Comparison of ENCODE assay signal across 8 cellular contexts in the genomic region with DNA sequence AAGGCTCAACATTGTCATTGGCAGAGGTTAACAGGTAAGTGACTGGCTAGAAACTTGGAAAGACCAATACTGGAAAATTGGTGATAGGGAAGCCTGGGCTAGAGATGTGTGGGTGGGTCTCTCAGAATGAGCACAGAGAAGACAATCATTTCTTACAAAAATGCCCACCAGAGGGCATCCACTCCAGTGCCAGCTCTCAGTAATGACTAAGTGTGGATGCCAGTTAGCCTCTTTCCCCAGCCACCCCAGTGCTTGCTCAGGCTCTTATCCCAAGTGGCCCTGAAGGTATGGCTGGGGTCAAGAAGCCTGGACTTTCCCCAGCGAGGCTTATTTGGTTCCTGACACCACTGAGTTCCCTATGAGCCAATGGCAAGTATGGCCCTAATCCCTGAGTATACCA.
A peak's percentile ranks its signal among the peaks of the same experiment; 100 is the strongest.
DNase-seq lines count a peak whose midpoint lies in the region; TF ChIP-seq lines count a peak whose summit lies in the region.

No MANE protein-coding gene starts in this region.

- DNase-seq in A172 (ENCODE audit: low spot score): peak; percentile 28
- DNase-seq in EL: peak; percentile 13
- peak; percentile 49 for DNase-seq in M059J (ENCODE audit: low read depth)
- peak; percentile 59 for DNase-seq in endodermal cell
- peak; percentile 25 for DNase-seq in stimulated activated CD8-positive, alpha-beta memory T cell treated with anti-CD3 and anti-CD28 coated beads, Interleukin-4, amount 100 ng/mL, for 48 hours
- no peak for DNase-seq in NOMO-1 treated with dmso at 0.1 percent for 144 hours (lab: John Stamatoyannopoulos, UW; ENCODE audit: unreplicated experiment)
- DNase-seq in activated effector memory CD4-positive, alpha-beta T cell treated with Interleukin-2 at 50 U/mL for 16 hours: no peak
- DNase-seq in sigmoid colon: no peak

- 14 to 57% methylated on average over 1 of the region's 1 CpG for WGBS in endodermal cell (ENCODE audit: insufficient coverage in 1 of 2, insufficient read length in 1 of 2), 2 experiments
- WGBS in sigmoid colon, 2 donors: 0 to 84% methylated on average over 1 of the region's 1 CpG

- H3K4me1 ChIP-seq in endodermal cell (ENCODE audit: control insufficient read depth, insufficient read depth, low read length) (no peaks in the 10 kb centered on the region), sigmoid colon (peaks cover 0 to 26% (median 0%) of the 10 kb centered on the region in 4 donors)

- TF ChIP-seq CTCF in endodermal cell (conservative IDR thresholded peaks at IDR 0.05): peak; percentile 68
- no peak for TF ChIP-seq CTCF in sigmoid colon (IDR thresholded peaks at IDR 0.05)

- no peaks in the 10 kb centered on the region for H3K36me3 ChIP-seq in endodermal cell (ENCODE audit: control insufficient read depth, insufficient read depth, low read length)
- no peaks in the 10 kb centered on the region for H3K36me3 ChIP-seq in sigmoid colon

- TF ChIP-seq POLR2A in sigmoid colon (IDR thresholded peaks at IDR 0.05): no peak

- H3K4me3 Mint-ChIP-seq in endodermal cell: no peak overlapping the region

- no peak overlapping the region for H3K9ac ChIP-seq in endodermal cell (ENCODE audit: extremely low read depth, low read length, poor library complexity, severe bottlenecking)

- H3K27ac ChIP-seq in endodermal cell (ENCODE audit: low read depth, low read length): no peak overlapping the region
- H3K27ac ChIP-seq in sigmoid colon: no peak overlapping the region

- H3K9me3 Mint-ChIP-seq in endodermal cell: no peaks in the 10 kb centered on the region

- no peaks in the 10 kb centered on the region for H3K4me1 Mint-ChIP-seq in endodermal cell

- no peak for TF ChIP-seq EP300 in sigmoid colon (IDR thresholded peaks at IDR 0.05)

- no peak overlapping the region for H3K27ac Mint-ChIP-seq in endodermal cell

- H3K36me3 Mint-ChIP-seq in endodermal cell (ENCODE audit: low read depth): no peaks in the 10 kb centered on the region

- H3K27me3 Mint-ChIP-seq in endodermal cell (ENCODE audit: insufficient read depth): peaks cover 2% of the 10 kb centered on the region

- no peak overlapping the region for H3K4me3 ChIP-seq in endodermal cell (ENCODE audit: low read length)
- no peak overlapping the region for H3K4me3 ChIP-seq in sigmoid colon

- H3K27me3 ChIP-seq in endodermal cell (ENCODE audit: control insufficient read depth, insufficient read depth, low read length, poor library complexity, severe bottlenecking): no peaks in the 10 kb centered on the region
- no peaks in the 10 kb centered on the region for H3K27me3 ChIP-seq in sigmoid colon

- no peaks in the 10 kb centered on the region for H3K9me3 ChIP-seq in endodermal cell (ENCODE audit: control insufficient read depth, low read length)
- no peaks in the 10 kb centered on the region for H3K9me3 ChIP-seq in sigmoid colon

- intact Hi-C loops in sigmoid colon (cut with DNase I): no loop called here

Comparison
In these comparisons a context has a peak if more than half of its experiments do, and no peak if none do; other contexts are left out.
1. DNase-seq: peak in A172 (single experiment), EL (single experiment), M059J (single experiment), endodermal cell (single experiment) and stimulated activated CD8-positive, alpha-beta memory T cell treated with anti-CD3 and anti-CD28 coated beads, Interleukin-4, amount 100 ng/mL, for 48 hours (single experiment); none in NOMO-1 treated with dmso at 0.1 percent for 144 hours (single experiment), activated effector memory CD4-positive, alpha-beta T cell treated with Interleukin-2 at 50 U/mL for 16 hours (single experiment) and sigmoid colon (single experiment).